Comparison of ENCODE assay signal across 8 cellular contexts in genomic region chr12:56221757-56222530, GRCh38.
A peak's percentile ranks its signal among the peaks of the same experiment; 100 is the strongest.
DNase-seq lines count a peak whose midpoint lies in the region; ATAC-seq and TF ChIP-seq lines count a peak whose summit lies in the region.

Gene RNF41, minus strand, starts transcription at chr12:56221922. Its CDS starts 7,875 bp downstream, at chr12:56214047.

- DNase-seq in AG09309 (ENCODE audit: low read depth), result peak; percentile 92
- peak; percentile 88 to 96 for DNase-seq in NCI-H446 (lab: John Stamatoyannopoulos, UW)
- peak; percentile 81 for DNase-seq in activated CD4-positive, CD25-positive, alpha-beta regulatory T cell treated with anti-CD3 and anti-CD28 coated beads, Interleukin-2, amount 50 U/mL, for 16 hours (ENCODE audit: low read depth, low spot score)
- peak; percentile 88 to 91 for DNase-seq in central memory CD8-positive, alpha-beta T cell (ENCODE audit: low spot score in 2 of 2)
- peak; percentile 97 for DNase-seq in iris pigment epithelial cell (ENCODE audit: low read depth)
- peak; percentile 88 for DNase-seq in stimulated activated CD4-positive, alpha-beta T cell treated with anti-CD3 and anti-CD28 coated beads, Interleukin-12 subunit alpha, Interleukin-12 subunit beta, amount 100 ng/mL, for 4 hours

- peaks cover 20% of the 10 kb centered on the region for H3K36me3 Mint-ChIP-seq in central memory CD8-positive, alpha-beta T cell (ENCODE audit: insufficient read depth)

- peaks cover 51% of the 10 kb centered on the region for H3K4me1 Mint-ChIP-seq in central memory CD8-positive, alpha-beta T cell

- H3K27ac Mint-ChIP-seq in central memory CD8-positive, alpha-beta T cell (ENCODE audit: low read depth), result peak within 1 kb of the TSS; percentile 100

- H3K27me3 Mint-ChIP-seq in central memory CD8-positive, alpha-beta T cell, result no peaks in the 10 kb centered on the region

- H3K4me3 Mint-ChIP-seq in central memory CD8-positive, alpha-beta T cell, result peak within 1 kb of the TSS; percentile 99

- peak; percentile 76 for ATAC-seq in GM19025 (IDR thresholded peaks at IDR 0.05; ENCODE audit: low read depth, unreplicated experiment)
- peak; percentile 80 for ATAC-seq in HG03342 (IDR thresholded peaks at IDR 0.05; ENCODE audit: unreplicated experiment)
- ATAC-seq in central memory CD8-positive, alpha-beta T cell (replicated peaks; ENCODE audit: extremely low read depth, poor library complexity, severe bottlenecking), result peak; percentile 90

- TF ChIP-seq CTCF in AG09309 (IDR thresholded peaks at IDR 0.05; ENCODE audit: control insufficient read depth, insufficient read depth, low read depth, low read length, missing control alignments), result no peak

- peak within 1 kb of the TSS; percentile 95 for H3K4me3 ChIP-seq in AG09309 (ENCODE audit: control insufficient read depth, low read depth, low read length)

- H3K9me3 Mint-ChIP-seq in central memory CD8-positive, alpha-beta T cell, result no peaks in the 10 kb centered on the region

Comparison
In these comparisons a context has a peak if more than half of its experiments do, and no peak if none do; other contexts are left out.
1. Peak in every context shown above with its lines: DNase-seq, ATAC-seq and H3K4me3 ChIP-seq.